Comparison of ENCODE assay signal across 8 cellular contexts in the genomic region with DNA sequence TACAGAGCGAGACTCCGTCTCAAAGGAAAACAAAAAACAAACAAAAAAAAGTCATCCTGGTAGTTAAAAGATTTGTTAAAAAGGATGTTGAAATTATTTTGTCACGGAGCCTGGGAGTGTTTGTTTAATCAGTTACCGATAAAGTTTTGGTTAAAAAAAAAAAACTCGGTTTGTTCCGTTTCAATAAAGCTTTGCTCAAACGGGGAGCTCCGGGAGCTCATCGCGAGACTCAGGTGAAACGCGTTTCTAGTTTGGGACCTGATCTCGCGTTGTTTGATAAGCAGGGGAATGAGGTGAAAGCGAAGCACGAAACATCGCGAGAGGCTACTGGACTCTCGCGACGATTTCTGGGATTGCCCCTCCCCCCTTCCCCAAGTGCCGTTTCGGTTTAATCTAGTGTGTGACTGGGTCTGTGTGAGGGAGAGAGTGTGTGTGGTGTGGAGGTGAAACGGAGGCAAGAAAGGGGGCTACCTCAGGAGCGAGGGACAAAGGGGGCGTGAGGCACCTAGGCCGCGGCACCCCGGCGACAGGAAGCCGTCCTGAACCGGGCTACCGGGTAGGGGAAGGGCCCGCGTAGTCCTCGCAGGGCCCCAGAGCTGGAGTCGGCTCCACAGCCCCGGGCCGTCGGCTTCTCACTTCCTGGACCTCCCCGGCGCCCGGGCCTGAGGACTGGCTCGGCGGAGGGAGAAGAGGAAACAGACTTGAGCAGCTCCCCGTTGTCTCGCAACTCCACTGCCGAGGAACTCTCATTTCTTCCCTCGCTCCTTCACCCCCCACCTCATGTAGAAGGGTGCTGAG. TPM values are rescaled to one million over a fixed set of nuclear protein-coding genes. Genes with fewer than 3 reads are reported as not detected.
A peak's percentile ranks its signal among the peaks of the same experiment; 100 is the strongest.
DNase-seq lines count a peak whose midpoint lies in the region; ATAC-seq, FAIRE-seq and TF ChIP-seq lines count a peak whose summit lies in the region.

A gene (plus strand): TSS at position 374 of the 798 bp plus-strand sequence. CDS start 586 bp downstream, outside the sequence.

- TF ChIP-seq CTCF in pancreas (IDR thresholded peaks at IDR 0.05) (no peak), tibial artery (IDR thresholded peaks at IDR 0.05) (no peak)

- H3K36me3 ChIP-seq in pancreas (no peaks in the 10 kb centered on the region), tibial artery (no peaks in the 10 kb centered on the region)

- peak within 1 kb of the TSS; percentile 98 for H3K27ac Mint-ChIP-seq in activated naive CD8-positive, alpha-beta T cell treated with anti-CD3 and anti-CD28 coated beads, Interleukin-2, amount 50 U/mL, for 24 hours

- H3K4me1 Mint-ChIP-seq in activated naive CD8-positive, alpha-beta T cell treated with anti-CD3 and anti-CD28 coated beads, Interleukin-2, amount 50 U/mL, for 24 hours: peaks cover 32% of the 10 kb centered on the region

- H3K4me3 ChIP-seq in pancreas: peak within 1 kb of the TSS; percentile 76 to 91 (median 86)
- H3K4me3 ChIP-seq in tibial artery: peak within 1 kb of the TSS; percentile 74 to 88

- 1 to 2% methylated on average over 49 of the region's 49 CpGs for WGBS in pancreas, 2 donors

- H3K27me3 ChIP-seq in pancreas (no peaks in the 10 kb centered on the region), tibial artery (no peaks in the 10 kb centered on the region)

- peak; percentile 90 for TF ChIP-seq POLR2A in GM10847 (IDR thresholded peaks at IDR 0.05; ENCODE audit: extremely low read depth, insufficient read length)

- peaks cover 6 to 17% (median 6%) of the 10 kb centered on the region in 3 donors for H3K4me1 ChIP-seq in pancreas
- peaks cover 0 to 37% (median 25%) of the 10 kb centered on the region in 4 donors for H3K4me1 ChIP-seq in tibial artery

- intact Hi-C loops in Right ventricle myocardium superior (cut with DNase I) (no loop called here), pancreas (cut with DNase I) (no loop called here), tibial artery (cut with DNase I; ENCODE audit: low total_unique reads) (no loop called here)

- H3K36me3 Mint-ChIP-seq in activated naive CD8-positive, alpha-beta T cell treated with anti-CD3 and anti-CD28 coated beads, Interleukin-2, amount 50 U/mL, for 24 hours (ENCODE audit: low read depth): peaks cover 28% of the 10 kb centered on the region

- ATAC-seq in HG02759 (IDR thresholded peaks at IDR 0.05; ENCODE audit: unreplicated experiment) (peak; percentile 76), Right ventricle myocardium superior (ENCODE audit: poor library complexity) (peak; percentile 96), pancreas (peak; percentile 90 to 96 (median 90))
- ATAC-seq in activated naive CD8-positive, alpha-beta T cell treated with anti-CD3 and anti-CD28 coated beads, Interleukin-2, amount 50 U/mL, for 24 hours: peak; percentile 90

- peak within 1 kb of the TSS; percentile 91 for H3K4me3 Mint-ChIP-seq in activated naive CD8-positive, alpha-beta T cell treated with anti-CD3 and anti-CD28 coated beads, Interleukin-2, amount 50 U/mL, for 24 hours

- H3K9me3 Mint-ChIP-seq in activated naive CD8-positive, alpha-beta T cell treated with anti-CD3 and anti-CD28 coated beads, Interleukin-2, amount 50 U/mL, for 24 hours: no peaks in the 10 kb centered on the region

- DNase-seq in NCI-H1417 treated with DMSO at 0.1 percent for 48 hours (lab: John Stamatoyannopoulos, UW) (peak; percentile 89), SW480 (ENCODE audit: low spot score) (peak; percentile 99), Right ventricle myocardium superior (peak; percentile 94), pancreas (peak; percentile 91 to 97 (median 96)), tibial artery (peak; percentile 95 to 98)
- peak; percentile 92 for DNase-seq in activated naive CD8-positive, alpha-beta T cell treated with anti-CD3 and anti-CD28 coated beads, Interleukin-2, amount 50 U/mL, for 24 hours

- H3K27me3 Mint-ChIP-seq in activated naive CD8-positive, alpha-beta T cell treated with anti-CD3 and anti-CD28 coated beads, Interleukin-2, amount 50 U/mL, for 24 hours: no peaks in the 10 kb centered on the region

- H3K9me3 ChIP-seq in pancreas: no peaks in the 10 kb centered on the region
- no peaks in the 10 kb centered on the region for H3K9me3 ChIP-seq in tibial artery

- H3K27ac ChIP-seq in pancreas (peak within 1 kb of the TSS; percentile 90 to 97 (median 96)), tibial artery (peak within 1 kb of the TSS; percentile 95 to 97)

- peak; percentile 94 for FAIRE-seq in pancreas (lab: Jason Lieb, UNC)

RNA-seq across cellular contexts. Expression of the gene that starts here (rescaled TPM):
- total RNA-seq in Right ventricle myocardium superior: 16.7 TPM
- total RNA-seq in pancreas: 10 to 100 TPM; 14.3 to 30.7 (median 18.2) TPM
- 10 to 100 TPM in 1 of 2 donors, 1 to 10 TPM in 1; 9.3 to 12.4 TPM for polyA plus RNA-seq in pancreas

Comparison
In these comparisons a context has a peak if more than half of its experiments do, and no peak if none do; other contexts are left out.
1. Peak in every context shown above with its lines: DNase-seq, ATAC-seq, H3K4me3 ChIP-seq and H3K27ac ChIP-seq.